Comparison of ENCODE assay signal across 8 cellular contexts in the genomic region with DNA sequence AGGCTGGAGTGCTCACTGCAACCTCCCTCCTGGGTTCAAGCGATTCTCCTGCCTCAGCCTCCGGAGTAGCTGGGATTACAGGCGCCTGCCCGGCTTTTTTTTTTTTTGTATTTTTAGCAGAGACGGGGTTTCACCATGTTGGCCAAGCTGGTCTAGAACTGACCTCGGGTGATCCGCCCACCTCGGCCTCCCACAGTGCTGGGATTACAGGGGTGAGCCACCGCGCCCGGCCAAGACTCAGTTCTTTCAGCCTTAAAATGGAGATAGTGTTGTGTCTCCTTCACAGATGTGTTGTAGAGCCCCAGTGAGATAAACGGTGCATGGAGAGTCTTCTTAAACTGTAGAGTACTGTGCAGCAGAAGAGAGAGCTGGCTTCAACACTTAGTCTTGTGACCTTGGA. TPM values are rescaled to one million over a fixed set of nuclear protein-coding genes. Genes with fewer than 3 reads are reported as not detected.
DNase-seq lines count a peak whose midpoint lies in the region; ATAC-seq, FAIRE-seq and TF ChIP-seq lines count a peak whose summit lies in the region.
"Not testable (repeated sequence)": the region's sequence is repeated elsewhere in the genome, so short reads cannot be mapped to it uniquely, and the experiment has no call there.

No MANE protein-coding gene starts in this region.

- not testable (repeated sequence) for H3K27me3 ChIP-seq in CD8-positive, alpha-beta T cell (ENCODE audit: insufficient read depth, low read length); KMS-11 (ENCODE audit: insufficient read depth, low read depth); WERI-Rb-1 (ENCODE audit: insufficient read depth, low read depth, severe bottlenecking); astrocyte (ENCODE audit: insufficient read depth, low read length); HepG2 (ENCODE audit: control insufficient read depth in 1 of 2, insufficient read depth in 2 of 2, low read length in 2 of 2); osteoblast (ENCODE audit: insufficient read depth, low read length); thoracic aorta (replicated peaks; ENCODE audit: insufficient read depth)

- not testable (repeated sequence) for H3K27ac ChIP-seq in CD8-positive, alpha-beta T cell (ENCODE audit: low read depth, low read length); WERI-Rb-1
- H3K27ac ChIP-seq in KMS-11 (0 out of 2 replicates have a peak overlapping the region, but pooled peaks have one; percentile 85), astrocyte (ENCODE audit: low read depth, low read length) (peak overlapping the region; percentile 98), HepG2 (ENCODE audit: extremely low read length, insufficient read depth, low read length) (peak overlapping the region; percentile 79), osteoblast (ENCODE audit: low read depth, low read length) (peak overlapping the region; percentile 98), thoracic aorta (peak overlapping the region; percentile 90 to 96)

- CTCF ChIA-PET in CD8-positive, alpha-beta T cell (lab: Charles Lee): interaction anchor here (0.7 kb wide), 1 partner anchor 85 kb away, joined by 3 read pairs; no protein-coding TSS in a partner anchor
- CTCF ChIA-PET in HepG2 (lab: Yijun Ruan, JAX; ENCODE audit: low intra/inter-chr PET ratio, low total read pairs): not testable (repeated sequence)

- not testable (repeated sequence) for BruUV-seq in HepG2 (replicated peaks; lab: Mats Ljungman, UMichigan)

- ATAC-seq in CD8-positive, alpha-beta T cell; HepG2; thoracic aorta (ENCODE audit: insufficient number of reproducible peaks, low FRiP score, low read depth): not testable (repeated sequence)

- TF ChIP-seq POLR2A in HepG2 (IDR thresholded peaks at IDR 0.05; ENCODE audit: insufficient read depth in 1 of 2, low read depth in 2 of 2, low read length in 2 of 2): not testable (repeated sequence)

- not testable (repeated sequence) for DNase-seq in CD8-positive, alpha-beta T cell; WERI-Rb-1; astrocyte (ENCODE audit: low read depth); epithelial cell of proximal tubule (ENCODE audit: low read depth); HepG2 (ENCODE audit: low spot score); osteoblast (ENCODE audit: insufficient read length, low spot score, missing footprints); thoracic aorta (ENCODE audit: low spot score)

- H3K4me3 ChIP-seq in CD8-positive, alpha-beta T cell (ENCODE audit: low read depth, low read length); KMS-11 (IDR thresholded peaks at IDR 0.05; ENCODE audit: insufficient read depth, low read depth, low read length): not testable (repeated sequence)
- peak overlapping the region; percentile 86 for H3K4me3 ChIP-seq in WERI-Rb-1 (ENCODE audit: low read depth, low read length)
- peak overlapping the region; percentile 81 for H3K4me3 ChIP-seq in astrocyte (ENCODE audit: insufficient read depth, low read depth, low read length)
- peak overlapping the region; percentile 84 for H3K4me3 ChIP-seq in epithelial cell of proximal tubule (ENCODE audit: low read depth, low read length)
- peak overlapping the region; percentile 94 to 95 (median 94) for H3K4me3 ChIP-seq in HepG2 (replicated peaks in 1 of 3; ENCODE audit: insufficient read depth in 1 of 3, low read depth in 2 of 3, low read length in 3 of 3)
- H3K4me3 ChIP-seq in osteoblast (ENCODE audit: insufficient read depth, low read length): peak overlapping the region; percentile 98
- H3K4me3 ChIP-seq in thoracic aorta: peak overlapping the region; percentile 85

- not testable (repeated sequence) for H3K27me3 Mint-ChIP-seq in CD8-positive, alpha-beta T cell (ENCODE audit: low read depth); astrocyte (ENCODE audit: low read depth, unreplicated experiment)

- not testable (repeated sequence) for TF ChIP-seq RAD21 in HepG2 (CRISPR knock-in tag; IDR thresholded peaks at IDR 0.05)

- H3K4me1 ChIP-seq in CD8-positive, alpha-beta T cell (ENCODE audit: insufficient read depth, low read length): peaks cover 52% of the 10 kb centered on the region
- peaks cover 52% of the 10 kb centered on the region for H3K4me1 ChIP-seq in KMS-11 (ENCODE audit: low read depth, poor library complexity, severe bottlenecking)
- peaks cover 16% of the 10 kb centered on the region for H3K4me1 ChIP-seq in astrocyte (ENCODE audit: insufficient read depth, low read length)
- H3K4me1 ChIP-seq in HepG2 (ENCODE audit: insufficient read depth, low read length): peaks cover 40% of the 10 kb centered on the region
- H3K4me1 ChIP-seq in osteoblast (ENCODE audit: insufficient read depth, low read length): peaks cover 26% of the 10 kb centered on the region
- peaks cover 12 to 41% of the 10 kb centered on the region in 2 donors for H3K4me1 ChIP-seq in thoracic aorta (ENCODE audit: control insufficient read depth in 1 of 2, low read depth in 2 of 2)

- not testable (repeated sequence) for H3K9me3 Mint-ChIP-seq in CD8-positive, alpha-beta T cell; astrocyte (ENCODE audit: unreplicated experiment)

- not testable (repeated sequence) for H3K36me3 ChIP-seq in CD8-positive, alpha-beta T cell (ENCODE audit: insufficient read depth, low read length); KMS-11 (ENCODE audit: insufficient read depth); astrocyte (ENCODE audit: insufficient read depth, low read length); thoracic aorta
- H3K36me3 ChIP-seq in WERI-Rb-1 (peaks cover 29% of the 10 kb centered on the region), HepG2 (replicated peaks in 1 of 2; ENCODE audit: control insufficient read depth in 1 of 2, insufficient read depth in 2 of 2, low read length in 2 of 2) (peaks cover 0 to 21% of the 10 kb centered on the region in 2 experiments; a peak in 3 of 5 replicates), osteoblast (ENCODE audit: insufficient read depth, low read length) (peaks cover 11% of the 10 kb centered on the region)

- H3K36me3 Mint-ChIP-seq in CD8-positive, alpha-beta T cell: peaks cover 37% of the 10 kb centered on the region
- H3K36me3 Mint-ChIP-seq in astrocyte (ENCODE audit: low read depth, unreplicated experiment): not testable (repeated sequence)

- peaks cover 73% of the 10 kb centered on the region for H3K4me1 Mint-ChIP-seq in CD8-positive, alpha-beta T cell (ENCODE audit: low read depth)
- H3K4me1 Mint-ChIP-seq in astrocyte (ENCODE audit: low read depth, unreplicated experiment): peaks cover 17% of the 10 kb centered on the region

- H3K79me2 ChIP-seq in KMS-11 (ENCODE audit: insufficient read depth, low read depth) (peaks cover 60% of the 10 kb centered on the region), astrocyte (ENCODE audit: insufficient read depth, low read length) (peaks cover 73% of the 10 kb centered on the region), HepG2 (ENCODE audit: insufficient read depth, low read length) (peaks cover 48% of the 10 kb centered on the region), osteoblast (ENCODE audit: insufficient read depth, low read length) (peaks cover 64% of the 10 kb centered on the region)

- H3K27ac Mint-ChIP-seq in CD8-positive, alpha-beta T cell: peak overlapping the region; percentile 96
- peak overlapping the region; percentile 99 for H3K27ac Mint-ChIP-seq in astrocyte (ENCODE audit: unreplicated experiment)

- H3K4me3 Mint-ChIP-seq in CD8-positive, alpha-beta T cell: peak overlapping the region; percentile 85
- H3K4me3 Mint-ChIP-seq in astrocyte (ENCODE audit: unreplicated experiment): peak overlapping the region; percentile 89

- H2AFZ ChIP-seq in KMS-11 (ENCODE audit: low read depth); astrocyte (ENCODE audit: low read depth, low read length); HepG2 (ENCODE audit: low read length): not testable (repeated sequence)
- H2AFZ ChIP-seq in osteoblast (ENCODE audit: low read length): peak overlapping the region; percentile 94

- H3K9ac ChIP-seq in KMS-11 (peak overlapping the region; percentile 98; the same call in 1 of the 2 replicates), astrocyte (ENCODE audit: low read length) (peak overlapping the region; percentile 94), HepG2 (ENCODE audit: insufficient read depth, low read depth, low read length) (peak overlapping the region; percentile 95)

- not testable (repeated sequence) for TF ChIP-seq EP300 in HepG2 (IDR thresholded peaks at IDR 0.05; ENCODE audit: low read depth in 2 of 2, low read length in 2 of 2); HepG2 (CRISPR knock-in tag; IDR thresholded peaks at IDR 0.05; ENCODE audit: borderline replicate concordance)

- WGBS in HepG2 (ENCODE audit: low lambda C conversion rate): 25% methylated on average over 12 of the region's 12 CpGs

- not testable (repeated sequence) for H3K9me3 ChIP-seq in CD8-positive, alpha-beta T cell (ENCODE audit: low read length); WERI-Rb-1 (ENCODE audit: severe bottlenecking); astrocyte (ENCODE audit: insufficient read depth, low read depth, low read length); HepG2 (ENCODE audit: low read length); osteoblast (ENCODE audit: low read depth, low read length); thoracic aorta

- not testable (repeated sequence) for TF ChIP-seq CTCF in CD8-positive, alpha-beta T cell (IDR thresholded peaks at IDR 0.05); KMS-11 (conservative IDR thresholded peaks at IDR 0.05; ENCODE audit: low read depth, low read length); WERI-Rb-1 (IDR thresholded peaks at IDR 0.05; ENCODE audit: low read depth, low read length); astrocyte (IDR thresholded peaks at IDR 0.05; ENCODE audit: insufficient read depth, low read depth, low read length); epithelial cell of proximal tubule (conservative IDR thresholded peaks at IDR 0.05; ENCODE audit: low read depth, low read length); HepG2 (CRISPR knock-in tag; IDR thresholded peaks at IDR 0.05); osteoblast (IDR thresholded peaks at IDR 0.05; ENCODE audit: extremely low read depth, low read depth, low read length); thoracic aorta (IDR thresholded peaks at IDR 0.05)

- POLR2A ChIA-PET in CD8-positive, alpha-beta T cell (lab: Charles Lee): interaction anchor here (4.7 kb wide), 1 partner anchor 43 kb away, joined by 21 read pairs; no protein-coding TSS in a partner anchor
- POLR2A ChIA-PET in HepG2 (lab: Yijun Ruan, JAX): not testable (repeated sequence)

- H3K4me2 ChIP-seq in KMS-11: peak overlapping the region; percentile 44
- peak overlapping the region; percentile 90 for H3K4me2 ChIP-seq in astrocyte (ENCODE audit: low read length)
- H3K4me2 ChIP-seq in HepG2 (ENCODE audit: low read depth, low read length): peak overlapping the region; percentile 93
- H3K4me2 ChIP-seq in osteoblast (ENCODE audit: insufficient read depth, low read length): peak overlapping the region; percentile 94

- intact Hi-C loops in CD8-positive, alpha-beta T cell (cut with DNase I, micrococcal nuclease); HepG2 (cut with micrococcal nuclease; ENCODE audit: unreplicated experiment): not testable (repeated sequence)

- H4K20me1 ChIP-seq in KMS-11 (ENCODE audit: insufficient read depth); HepG2 (ENCODE audit: insufficient read depth, low read length); osteoblast (ENCODE audit: insufficient read depth, low read length): not testable (repeated sequence)
- peaks cover 24% of the 10 kb centered on the region for H4K20me1 ChIP-seq in astrocyte (ENCODE audit: insufficient read depth, low read length)

- in situ Hi-C loops in HepG2 (cut with HindIII; ENCODE audit: extremely low pct_ligation_motif_present, low pct_unique_long_range_greater_than_20kb): not testable (repeated sequence)

- FAIRE-seq in astrocyte (lab: Jason Lieb, UNC); HepG2 (lab: Jason Lieb, UNC): not testable (repeated sequence)

RNA-seq across cellular contexts. Expression of gene ACAD9, which starts 1.0 kb away (rescaled TPM):
- 10 to 100 TPM; 43.1 to 47.1 TPM for total RNA-seq in CD8-positive, alpha-beta T cell
- total RNA-seq in astrocyte (32.4 and 33.3 TPM in 2 replicates), epithelial cell of proximal tubule (42.8 and 44.6 TPM in 2 replicates), HepG2 (2016; rRNA removed; fragmentation: Illumina TruSeq; extraction: Trizol) (37.3 and 38.2 TPM in 2 replicates), osteoblast (34.7 and 37.4 TPM in 2 replicates), thoracic aorta (10 to 100 TPM; 29.9 to 40.8 TPM)
- total RNA-seq in HepG2 (2016; cell fraction: cytosol; rRNA removed; fragmentation: Illumina TruSeq; extraction: Trizol; ENCODE audit: low read depth): 8.1 and 10.8 TPM in 2 replicates
- 39.1 and 39.5 TPM in 2 replicates for total RNA-seq in HepG2 (2016; cell fraction: insoluble cytoplasmic fraction; rRNA removed; fragmentation: Illumina TruSeq; extraction: Trizol)
- 11.6 and 12.1 TPM in 2 replicates for total RNA-seq in HepG2 (2016; cell fraction: membrane; rRNA removed; fragmentation: Illumina TruSeq; extraction: Trizol)
- 44.5 and 48.5 TPM in 2 replicates for total RNA-seq in HepG2 (2016; cell fraction: nucleus; rRNA removed; fragmentation: Illumina TruSeq; extraction: Trizol)
- 15.3 and 16.7 TPM in 2 replicates for polyA plus RNA-seq in HepG2 (2011; rRNA removed)
- 12.8 and 15.9 TPM in 2 replicates for polyA plus RNA-seq in HepG2 (2011; cell fraction: cytosol; rRNA removed)
- 45.5 and 47.0 TPM in 2 replicates for polyA plus RNA-seq in HepG2 (2011; cell fraction: nucleus; rRNA removed)
- polyA plus RNA-seq in HepG2 (2012): 8.2 and 9.0 TPM in 2 replicates
- 4.2 and 5.4 TPM in 2 replicates for polyA plus RNA-seq in HepG2 (2016; cell fraction: cytosol; fragmentation: Illumina TruSeq; extraction: Trizol; ENCODE audit: low read depth)
- polyA plus RNA-seq in HepG2 (2016; cell fraction: insoluble cytoplasmic fraction; fragmentation: Illumina TruSeq; extraction: Trizol; ENCODE audit: low read depth): 34.4 and 38.2 TPM in 2 replicates
- polyA plus RNA-seq in HepG2 (2016; cell fraction: membrane; fragmentation: Illumina TruSeq; extraction: Trizol; ENCODE audit: low read depth): 6.2 and 6.9 TPM in 2 replicates
- polyA plus RNA-seq in HepG2 (2016; cell fraction: nucleus; fragmentation: Illumina TruSeq; extraction: Trizol; ENCODE audit: insufficient read depth, low read depth): 43.1 and 43.8 TPM in 2 replicates
- 54.0 and 100 TPM in 2 replicates for polyA minus RNA-seq in HepG2 (2011; rRNA and poly(A)+ RNA removed; ENCODE audit: low replicate concordance)
- polyA minus RNA-seq in HepG2 (2011; cell fraction: cytosol; rRNA and poly(A)+ RNA removed): 8.7 and 11.3 TPM in 2 replicates
- polyA minus RNA-seq in HepG2 (2011; cell fraction: nucleus; rRNA and poly(A)+ RNA removed): 62.3 and 66.0 TPM in 2 replicates

Comparison
In these comparisons a context has a peak if more than half of its experiments do, and no peak if none do; other contexts are left out.
1. H3K4me2 ChIP-seq: peak in every context shown above with its lines; median percentile 94 in osteoblast; 93 in HepG2; 90 in astrocyte; 44 in KMS-11.